ENCODE assay signal across 1 cellular context in the genomic region with DNA sequence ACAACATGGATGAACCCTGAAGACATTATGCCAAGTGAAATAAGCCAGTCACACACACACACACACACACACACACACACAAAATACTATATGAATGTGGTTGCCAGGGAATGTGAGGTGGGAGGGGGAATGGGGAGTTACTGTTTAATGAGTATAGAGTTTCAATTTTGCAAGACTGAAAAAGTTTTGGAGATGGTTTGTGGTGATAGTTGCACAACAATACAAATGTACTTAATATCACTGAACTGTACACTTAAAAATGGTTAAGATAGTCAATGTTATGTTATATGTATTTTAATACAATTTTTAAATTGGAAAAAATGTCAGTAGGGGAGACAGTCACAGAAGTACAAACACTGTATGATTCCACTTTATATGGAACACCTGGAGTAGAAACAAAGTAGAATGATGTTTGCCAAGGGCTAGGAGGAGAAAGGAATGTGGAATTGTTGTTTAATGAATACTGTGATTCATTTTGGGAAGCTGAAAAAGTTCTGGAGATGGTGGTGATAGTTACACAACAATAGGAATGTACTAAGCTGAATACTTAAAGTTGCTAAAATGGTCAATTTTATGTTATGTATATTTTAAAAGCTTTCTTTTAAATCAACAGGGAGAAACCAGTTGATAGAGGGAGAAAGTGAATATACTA.
TF ChIP-seq lines count a peak whose summit lies in the region.

No MANE protein-coding gene starts in this region.

TF ChIP-seq in GM12878, 131 proteins besides CTCF, POLR2A, EP300 and RAD21 (continued from another document):
- TF ChIP-seq, protein P1, sequence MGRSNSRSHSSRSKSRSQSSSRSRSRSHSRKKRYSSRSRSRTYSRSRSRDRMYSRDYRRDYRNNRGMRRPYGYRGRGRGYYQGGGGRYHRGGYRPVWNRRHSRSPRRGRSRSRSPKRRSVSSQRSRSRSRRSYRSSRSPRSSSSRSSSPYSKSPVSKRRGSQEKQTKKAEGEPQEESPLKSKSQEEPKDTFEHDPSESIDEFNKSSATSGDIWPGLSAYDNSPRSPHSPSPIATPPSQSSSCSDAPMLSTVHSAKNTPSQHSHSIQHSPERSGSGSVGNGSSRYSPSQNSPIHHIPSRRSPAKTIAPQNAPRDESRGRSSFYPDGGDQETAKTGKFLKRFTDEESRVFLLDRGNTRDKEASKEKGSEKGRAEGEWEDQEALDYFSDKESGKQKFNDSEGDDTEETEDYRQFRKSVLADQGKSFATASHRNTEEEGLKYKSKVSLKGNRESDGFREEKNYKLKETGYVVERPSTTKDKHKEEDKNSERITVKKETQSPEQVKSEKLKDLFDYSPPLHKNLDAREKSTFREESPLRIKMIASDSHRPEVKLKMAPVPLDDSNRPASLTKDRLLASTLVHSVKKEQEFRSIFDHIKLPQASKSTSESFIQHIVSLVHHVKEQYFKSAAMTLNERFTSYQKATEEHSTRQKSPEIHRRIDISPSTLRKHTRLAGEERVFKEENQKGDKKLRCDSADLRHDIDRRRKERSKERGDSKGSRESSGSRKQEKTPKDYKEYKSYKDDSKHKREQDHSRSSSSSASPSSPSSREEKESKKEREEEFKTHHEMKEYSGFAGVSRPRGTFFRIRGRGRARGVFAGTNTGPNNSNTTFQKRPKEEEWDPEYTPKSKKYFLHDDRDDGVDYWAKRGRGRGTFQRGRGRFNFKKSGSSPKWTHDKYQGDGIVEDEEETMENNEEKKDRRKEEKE (IDR thresholded peaks at IDR 0.05), result no peak
